17 cellular contexts compared by ENCODE assay signal in genomic region chr4:154528866-154529265, GRCh38. TPM values are rescaled to one million over a fixed set of nuclear protein-coding genes. Genes with fewer than 3 reads are reported as not detected.
"Had no signal": no experiment of that assay in that cellular context is flagged by ENCODE, and none has a peak within 500 bp of the region (broad histone marks: within the 10 kb centered on the region; RNA-seq: fewer than 3 reads in every experiment).

No MANE protein-coding gene starts in this region.

- H3K4me2 ChIP-seq: smooth muscle cell had no signal

- H3K4me1 ChIP-seq: adrenal gland, body of pancreas, tibial artery had no signal

- H3K4me1 Mint-ChIP-seq: activated T-helper 17 cell treated with anti-CD3 and anti-CD28 coated beads, Interleukin-2, amount 50 U/mL, for 72 hours; naive thymus-derived CD8-positive, alpha-beta T cell had no signal

- H3K27ac ChIP-seq: adrenal gland, body of pancreas, tibial artery had no signal

- DNase-seq: activated CD4-positive, alpha-beta T cell treated with anti-CD3 and anti-CD28 coated beads for 48 hours; activated CD8-positive, alpha-beta memory T cell treated with anti-CD3 and anti-CD28 coated beads for 24 hours; activated naive CD4-positive, alpha-beta T cell treated with anti-CD3 and anti-CD28 coated beads, Interleukin-2, amount 10 ng/mL, durations not matched to agents 7 days and 5 days; adrenal gland; body of pancreas; dermis blood vessel endothelial cell; hypothalamus; naive thymus-derived CD8-positive, alpha-beta T cell; right cardiac atrium; T-helper 17 cell; tibial artery had no signal

- H3K36me3 Mint-ChIP-seq: activated naive CD4-positive, alpha-beta T cell treated with anti-CD3 and anti-CD28 coated beads, Interleukin-2, amount 10 ng/mL, durations not matched to agents 7 days and 5 days; naive thymus-derived CD8-positive, alpha-beta T cell; stimulated activated memory B cell treated with anti-CD40 and anti-IgM and Interleukin-4, amounts not matched to agents 10 μg/mL and 1 μg/mL and 100 μg/mL, for 72 hours; WTC11 had no signal

- H3K4me3 Mint-ChIP-seq: activated naive CD4-positive, alpha-beta T cell treated with anti-CD3 and anti-CD28 coated beads, Interleukin-2, amount 10 ng/mL, durations not matched to agents 7 days and 5 days; activated T-helper 17 cell treated with anti-CD3 and anti-CD28 coated beads, Interleukin-2, amount 50 U/mL, for 72 hours; naive thymus-derived CD8-positive, alpha-beta T cell; stimulated activated memory B cell treated with anti-CD40 and anti-IgM and Interleukin-4, amounts not matched to agents 10 μg/mL and 1 μg/mL and 100 μg/mL, for 72 hours; T-helper 17 cell; WTC11 had no signal

- H3K9me3 Mint-ChIP-seq: activated naive CD4-positive, alpha-beta T cell treated with anti-CD3 and anti-CD28 coated beads, Interleukin-2, amount 10 ng/mL, durations not matched to agents 7 days and 5 days; activated T-helper 17 cell treated with anti-CD3 and anti-CD28 coated beads, Interleukin-2, amount 50 U/mL, for 72 hours; naive thymus-derived CD8-positive, alpha-beta T cell; stimulated activated memory B cell treated with anti-CD40 and anti-IgM and Interleukin-4, amounts not matched to agents 10 μg/mL and 1 μg/mL and 100 μg/mL, for 72 hours; WTC11 had no signal

- H3K36me3 ChIP-seq: adrenal gland, tibial artery had no signal

- H3K9me3 ChIP-seq: adrenal gland, body of pancreas, tibial artery had no signal

- H3K4me3 ChIP-seq: adrenal gland, body of pancreas, smooth muscle cell, tibial artery had no signal

- H3K27ac Mint-ChIP-seq: activated naive CD4-positive, alpha-beta T cell treated with anti-CD3 and anti-CD28 coated beads, Interleukin-2, amount 10 ng/mL, durations not matched to agents 7 days and 5 days; activated T-helper 17 cell treated with anti-CD3 and anti-CD28 coated beads, Interleukin-2, amount 50 U/mL, for 72 hours; naive thymus-derived CD8-positive, alpha-beta T cell; stimulated activated memory B cell treated with anti-CD40 and anti-IgM and Interleukin-4, amounts not matched to agents 10 μg/mL and 1 μg/mL and 100 μg/mL, for 72 hours; WTC11 had no signal

- ATAC-seq: activated T-helper 17 cell treated with anti-CD3 and anti-CD28 coated beads, Interleukin-2, amount 50 U/mL, for 72 hours; body of pancreas; naive thymus-derived CD8-positive, alpha-beta T cell; right cardiac atrium; stimulated activated memory B cell treated with anti-CD40 and anti-IgM and Interleukin-4, amounts not matched to agents 10 μg/mL and 1 μg/mL and 100 μg/mL, for 72 hours; T-helper 17 cell; WTC11 had no signal

- H3K27me3 ChIP-seq: adrenal gland, body of pancreas had no signal

RNA-seq across cellular contexts. Expression of gene FGB, which starts 33.9 kb away (rescaled TPM):
- total RNA-seq: activated T-helper 17 cell treated with anti-CD3 and anti-CD28 coated beads, Interleukin-2, amount 50 U/mL, for 72 hours; body of pancreas; dermis blood vessel endothelial cell; lung microvascular endothelial cell; mononuclear cell; naive thymus-derived CD8-positive, alpha-beta T cell; smooth muscle cell; T-helper 17 cell had no signal
- polyA plus RNA-seq: naive thymus-derived CD8-positive, alpha-beta T cell had no signal

RNA-seq across cellular contexts. Expression of gene DCHS2, which starts 37.3 kb away (rescaled TPM):
- total RNA-seq: activated T-helper 17 cell treated with anti-CD3 and anti-CD28 coated beads, Interleukin-2, amount 50 U/mL, for 72 hours; naive thymus-derived CD8-positive, alpha-beta T cell; right cardiac atrium had no signal
- polyA plus RNA-seq: naive thymus-derived CD8-positive, alpha-beta T cell; right cardiac atrium had no signal
